8 cellular contexts compared by ENCODE assay signal in genomic region chr12:122837306-122838265, GRCh38. TPM values are rescaled to one million over a fixed set of nuclear protein-coding genes. Genes with fewer than 3 reads are reported as not detected.
DNase-seq lines count a peak whose midpoint lies in the region; ATAC-seq and TF ChIP-seq lines count a peak whose summit lies in the region.

No MANE protein-coding gene starts in this region.

- no peak for ATAC-seq in activated naive CD8-positive, alpha-beta T cell treated with anti-CD3 and anti-CD28 coated beads, Interleukin-2, amount 10 ng/mL, durations not matched to agents 7 days and 5 days (ENCODE audit: low read depth)
- no peak for ATAC-seq in GM19023 (IDR thresholded peaks at IDR 0.05; ENCODE audit: unreplicated experiment)

- no peaks in the 10 kb centered on the region for H3K36me3 Mint-ChIP-seq in activated naive CD8-positive, alpha-beta T cell treated with anti-CD3 and anti-CD28 coated beads, Interleukin-2, amount 10 ng/mL, durations not matched to agents 7 days and 5 days

- H3K27me3 Mint-ChIP-seq in activated naive CD8-positive, alpha-beta T cell treated with anti-CD3 and anti-CD28 coated beads, Interleukin-2, amount 10 ng/mL, durations not matched to agents 7 days and 5 days, result peaks cover 13% of the 10 kb centered on the region

- H3K27ac Mint-ChIP-seq in activated naive CD8-positive, alpha-beta T cell treated with anti-CD3 and anti-CD28 coated beads, Interleukin-2, amount 10 ng/mL, durations not matched to agents 7 days and 5 days, result peak overlapping the region; percentile 51

- TF ChIP-seq CTCF in HEK293 (tag by site-specific recombination; IDR thresholded peaks at IDR 0.05) (no peak), BE2C (IDR thresholded peaks at IDR 0.05; ENCODE audit: low read depth, low read length) (no peak)

- CTCF ChIA-PET in HEK293 (lab: Yijun Ruan, JAX), result interaction anchor here (2.1 kb wide), 1 partner anchor 44 kb away, joined by 5 read pairs; no protein-coding TSS in a partner anchor

- H3K4me1 ChIP-seq in HEK293 (ENCODE audit: control insufficient read depth, insufficient read depth, low read length) (peaks cover 13% of the 10 kb centered on the region), BE2C (no peaks in the 10 kb centered on the region)

- in situ Hi-C loops in ACHN (cut with HindIII; ENCODE audit: low pct_ligation_motif_present, low pct_unique_long_range_greater_than_20kb, low sequenced_read_pairs), result loop anchor here (10.0 kb wide), 1 partner anchor 53 kb away; no protein-coding TSS in a partner anchor

- peaks cover 13% of the 10 kb centered on the region for H3K27me3 ChIP-seq in BE2C

- no peaks in the 10 kb centered on the region for H3K9me3 Mint-ChIP-seq in activated naive CD8-positive, alpha-beta T cell treated with anti-CD3 and anti-CD28 coated beads, Interleukin-2, amount 10 ng/mL, durations not matched to agents 7 days and 5 days

- H3K27ac ChIP-seq in HEK293 (ENCODE audit: extremely low read depth, low read depth, low read length), result 0 out of 2 replicates have a peak overlapping the region, but pooled peaks have one; percentile 8

- POLR2A ChIA-PET in HEK293 (lab: Yijun Ruan, JAX), result interaction anchor here (0.7 kb wide), 1 partner anchor 8 kb away, joined by 3 read pairs; no protein-coding TSS in a partner anchor
- POLR2A ChIA-PET in activated naive CD8-positive, alpha-beta T cell treated with anti-CD3 and anti-CD28 coated beads, Interleukin-2, amount 10 ng/mL, durations not matched to agents 7 days and 5 days (lab: Charles Lee), result no interaction called here

- H3K4me3 ChIP-seq in HEK293 (ENCODE audit: low read depth, low read length), result no peak overlapping the region
- H3K4me3 ChIP-seq in BE2C (ENCODE audit: low read depth, low read length), result no peak overlapping the region

- H3K4me1 Mint-ChIP-seq in activated naive CD8-positive, alpha-beta T cell treated with anti-CD3 and anti-CD28 coated beads, Interleukin-2, amount 10 ng/mL, durations not matched to agents 7 days and 5 days, result peaks cover 29% of the 10 kb centered on the region

- H3K9me3 ChIP-seq in HEK293 (ENCODE audit: control insufficient read depth, insufficient read depth, low read depth, low read length) (no peaks in the 10 kb centered on the region), BE2C (no peaks in the 10 kb centered on the region)

- H3K36me3 ChIP-seq in HEK293 (ENCODE audit: control insufficient read depth in 2 of 2, insufficient read depth in 1 of 2, low read length in 2 of 2) (peaks cover 0 to 7% of the 10 kb centered on the region in 2 experiments; a peak in 1 of 3 replicates), BE2C (no peaks in the 10 kb centered on the region)

- peak overlapping the region; percentile 96 for H3K4me3 Mint-ChIP-seq in activated naive CD8-positive, alpha-beta T cell treated with anti-CD3 and anti-CD28 coated beads, Interleukin-2, amount 10 ng/mL, durations not matched to agents 7 days and 5 days

- DNase-seq in ACHN (peak; percentile 49), medulla oblongata (ENCODE audit: extremely low spot score) (peak; percentile 44), NCI-H2171 treated with DMSO at 0.1 percent for 48 hours (lab: John Stamatoyannopoulos, UW) (no peak), NCI-H1436 treated with DMSO at 0.1 percent for 48 hours (lab: John Stamatoyannopoulos, UW) (no peak), BE2C (no peak)
- no peak for DNase-seq in activated naive CD8-positive, alpha-beta T cell treated with anti-CD3 and anti-CD28 coated beads, Interleukin-2, amount 10 ng/mL, durations not matched to agents 7 days and 5 days

TF ChIP-seq in HEK293, 187 proteins besides CTCF, POLR2A, EP300 and RAD21:
- peak; percentile 68 for TF ChIP-seq OSR2 (tag by site-specific recombination; IDR thresholded peaks at IDR 0.05)
- TF ChIP-seq ZBTB44 (tag by site-specific recombination; IDR thresholded peaks at IDR 0.05), result 0 out of 2 replicates have a peak, but pooled peaks have one; percentile 24
- TF ChIP-seq ZNF521 (tag by site-specific recombination; IDR thresholded peaks at IDR 0.05), result no peak
- TF ChIP-seq KLF17 (tag by site-specific recombination; IDR thresholded peaks at IDR 0.05), result peak; percentile 39; the same call in 1 of the 2 replicates
- no peak for TF ChIP-seq HOXD13 (CRISPR knock-in tag; IDR thresholded peaks at IDR 0.05; ENCODE audit: borderline replicate concordance)
- no peak for TF ChIP-seq ZNF548 (tag by site-specific recombination; IDR thresholded peaks at IDR 0.05)
- 0 out of 2 replicates have a peak, but pooled peaks have one; percentile 12 for TF ChIP-seq PATZ1 (tag by site-specific recombination; IDR thresholded peaks at IDR 0.05)
- peak; percentile 71 for TF ChIP-seq KLF1 (tag by site-specific recombination; IDR thresholded peaks at IDR 0.05)
- no peak for TF ChIP-seq ATF2 (tag by site-specific recombination; IDR thresholded peaks at IDR 0.05; ENCODE audit: low read depth)
- peak; percentile 85; the same call in 1 of the 2 replicates for TF ChIP-seq ZNF18 (tag by site-specific recombination; IDR thresholded peaks at IDR 0.05)
- TF ChIP-seq ZIC2 (tag by site-specific recombination; IDR thresholded peaks at IDR 0.05), result peak; percentile 57
TF ChIP-seq in HEK293: peak in this region for 7.

RNA-seq across cellular contexts. Expression of gene HIP1R, which starts 2.3 kb away (rescaled TPM):
- total RNA-seq in activated naive CD8-positive, alpha-beta T cell treated with anti-CD3 and anti-CD28 coated beads, Interleukin-2, amount 10 ng/mL, durations not matched to agents 7 days and 5 days, result 10 to 100 TPM; 54.7 to 57.8 TPM
- polyA plus RNA-seq in BE2C (2012; ENCODE audit: insufficient read depth, insufficient read length, low read depth), result 0.85 TPM

RNA-seq across cellular contexts. Expression of gene VPS37B, which starts 58.3 kb away (rescaled TPM):
- total RNA-seq in activated naive CD8-positive, alpha-beta T cell treated with anti-CD3 and anti-CD28 coated beads, Interleukin-2, amount 10 ng/mL, durations not matched to agents 7 days and 5 days, result 10 to 100 TPM; 33.4 to 36.8 TPM
- polyA plus RNA-seq in BE2C (2012; ENCODE audit: insufficient read depth, insufficient read length, low read depth), result 34.9 TPM

Comparison
In these comparisons a context has a peak if more than half of its experiments do, and no peak if none do; other contexts are left out.
1. DNase-seq: peak in ACHN (single experiment) and medulla oblongata (single experiment); none in activated naive CD8-positive, alpha-beta T cell treated with anti-CD3 and anti-CD28 coated beads, Interleukin-2, amount 10 ng/mL, durations not matched to agents 7 days and 5 days (single experiment), NCI-H2171 treated with DMSO at 0.1 percent for 48 hours (single experiment), NCI-H1436 treated with DMSO at 0.1 percent for 48 hours (single experiment) and BE2C (single experiment).